Comparison of ENCODE assay signal across 8 cellular contexts in genomic region chr4:37666625-37667071, GRCh38. TPM values are rescaled to one million over a fixed set of nuclear protein-coding genes. Genes with fewer than 3 reads are reported as not detected.
DNase-seq lines count a peak whose midpoint lies in the region; ATAC-seq and TF ChIP-seq lines count a peak whose summit lies in the region.

No MANE protein-coding gene starts in this region.

- peak overlapping the region; percentile 24 for H3K27ac Mint-ChIP-seq in activated naive CD8-positive, alpha-beta T cell

- peaks cover 65% of the 10 kb centered on the region for H3K4me1 Mint-ChIP-seq in activated naive CD8-positive, alpha-beta T cell (ENCODE audit: low read depth)

- peak; percentile 25 for TF ChIP-seq EP300 in stomach (IDR thresholded peaks at IDR 0.05)

- no peaks in the 10 kb centered on the region for H3K9me3 ChIP-seq in stomach

- H3K4me3 Mint-ChIP-seq in activated naive CD8-positive, alpha-beta T cell, result peak overlapping the region; percentile 44

- TF ChIP-seq CTCF in stomach (IDR thresholded peaks at IDR 0.05), result peak in 1 of 7 experiments; percentile 11

- ATAC-seq in HG02970 (IDR thresholded peaks at IDR 0.05; ENCODE audit: low FRiP score, unreplicated experiment), result no peak
- ATAC-seq in GM21423 (IDR thresholded peaks at IDR 0.05; ENCODE audit: unreplicated experiment), result no peak

- DNase-seq in ELF-1 (ENCODE audit: low read depth, low spot score), result peak; percentile 62
- peak; percentile 86 for DNase-seq in HT-29 (ENCODE audit: low spot score)
- DNase-seq in hepatic stellate cell (ENCODE audit: low spot score), result peak; percentile 67
- peak; percentile 77 for DNase-seq in stomach
- DNase-seq in NCI-H345 treated with DMSO at 0.1 percent for 48 hours (lab: John Stamatoyannopoulos, UW; ENCODE audit: unreplicated experiment), result no peak

- no peaks in the 10 kb centered on the region for H3K36me3 ChIP-seq in stomach

- intact Hi-C loops in stomach (cut with DNase I; ENCODE audit: low total_unique reads), result no loop called here

- H3K27me3 ChIP-seq in stomach, result no peaks in the 10 kb centered on the region

- H3K9me3 Mint-ChIP-seq in activated naive CD8-positive, alpha-beta T cell (ENCODE audit: low read depth), result no peaks in the 10 kb centered on the region

- no peak for TF ChIP-seq POLR2A in stomach (IDR thresholded peaks at IDR 0.05)

- no peak overlapping the region for H3K4me3 ChIP-seq in stomach

- 13 to 19% (median 16%) methylated on average over 6 of the region's 6 CpGs for WGBS in stomach, 5 donors

- peak overlapping the region; percentile 59 to 90 (median 80) for H3K27ac ChIP-seq in stomach

- peaks cover 5% of the 10 kb centered on the region for H3K36me3 Mint-ChIP-seq in activated naive CD8-positive, alpha-beta T cell

- peaks cover 52 to 72% (median 64%) of the 10 kb centered on the region in 4 donors for H3K4me1 ChIP-seq in stomach

- H3K27me3 Mint-ChIP-seq in activated naive CD8-positive, alpha-beta T cell, result no peaks in the 10 kb centered on the region

RNA-seq across cellular contexts. Expression of gene RELL1, which starts 19.5 kb away (rescaled TPM):
- 29.9 and 32.1 TPM in 2 replicates for total RNA-seq in HT-29 (2014; rRNA removed; shearing (Covaris generic))
- total RNA-seq in stomach, result 100 to 1,000 TPM in 1 of 5 donors, 10 to 100 TPM in 3, 1 to 10 TPM in 1; 2.9 to 113 (median 92.5) TPM
- 1 to 10 TPM; 1.3 to 8.3 (median 2.4) TPM for polyA plus RNA-seq in stomach
